ENCODE assay signal across 15 cellular contexts in the genomic region with DNA sequence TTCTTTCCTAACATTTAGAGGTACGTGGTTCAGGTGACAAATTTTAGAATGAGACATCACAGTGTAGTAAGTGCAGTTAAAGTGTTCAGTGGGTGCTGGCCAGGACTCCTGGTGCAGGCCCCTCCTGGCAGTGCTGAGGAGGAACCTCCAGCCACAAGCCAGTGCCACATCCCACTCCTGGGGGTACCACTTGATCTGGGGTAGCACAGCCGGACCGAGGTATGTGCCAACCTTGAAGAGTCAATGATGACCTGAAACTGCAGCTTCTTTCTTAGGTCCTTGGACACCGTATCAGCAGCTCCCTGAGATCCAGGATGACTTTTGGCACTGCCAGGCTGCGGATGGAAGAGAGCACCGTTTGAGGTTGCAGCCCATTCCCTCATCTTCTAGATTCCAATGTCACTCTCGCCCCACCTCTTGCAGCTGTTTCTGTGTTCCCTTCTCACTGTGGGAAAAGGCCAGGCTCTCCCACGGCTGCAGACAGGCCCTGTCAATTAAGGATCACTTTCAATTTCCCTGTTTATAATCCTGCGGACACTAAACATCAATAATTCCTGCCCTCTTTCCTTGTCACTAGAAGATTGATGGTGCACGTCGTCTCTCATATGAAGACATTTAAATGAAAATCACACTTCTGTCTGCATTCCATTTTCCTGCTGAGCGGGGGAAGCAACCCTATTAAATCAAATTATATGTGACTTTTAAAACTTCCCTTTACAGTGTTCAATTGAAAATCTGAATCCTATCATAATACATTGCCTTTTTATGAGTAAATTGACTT.
DNase-seq lines count a peak whose midpoint lies in the region; ATAC-seq and TF ChIP-seq lines count a peak whose summit lies in the region.
"Had no signal": no experiment of that assay in that cellular context is flagged by ENCODE, and none has a peak within 500 bp of the region (broad histone marks: within the 10 kb centered on the region; RNA-seq: fewer than 3 reads in every experiment).

No MANE protein-coding gene starts in this region.

- H3K36me3 ChIP-seq in colonic mucosa (no peaks in the 10 kb centered on the region), neuronal stem cell (replicated peaks in 1 of 2; ENCODE audit: control insufficient read depth in 2 of 2, insufficient read depth in 2 of 2, low read length in 2 of 2) (no peaks in the 10 kb centered on the region)
- H3K36me3 ChIP-seq: HAP-1 had no signal

- WGBS in neuronal stem cell (ENCODE audit: extremely low coverage in 2 of 2, insufficient read length in 2 of 2, insufficient replicate concordance in 1 of 2), 2 donors, result no CpG with 5 or more reads among the region's 12 CpGs

- H3K4me1 ChIP-seq in colonic mucosa (no peaks in the 10 kb centered on the region), neuronal stem cell (ENCODE audit: control insufficient read depth in 2 of 2, insufficient read depth in 1 of 2, low read depth in 1 of 2, low read length in 2 of 2) (peaks cover 9 to 23% of the 10 kb centered on the region in 2 donors)
- H3K4me1 ChIP-seq: HAP-1 had no signal

- H3K4me2 ChIP-seq in neuronal stem cell (ENCODE audit: insufficient read depth, low read length, poor library complexity, severe bottlenecking), result no peak overlapping the region

- H3K23ac ChIP-seq in neuronal stem cell (ENCODE audit: low read depth, low read length, poor library complexity), result no peak overlapping the region

- H3K36me3 Mint-ChIP-seq in stimulated activated effector memory CD8-positive, alpha-beta T cell treated with anti-CD3 and anti-CD28 coated beads, Interleukin-12 subunit alpha, Interleukin-12 subunit beta, amount 100 ng/mL, for 72 hours, result no peaks in the 10 kb centered on the region
- no peaks in the 10 kb centered on the region for H3K36me3 Mint-ChIP-seq in activated CD4-positive, alpha-beta T cell treated with anti-CD3 and anti-CD28 coated beads for 36 hours (ENCODE audit: low read depth)
- H3K36me3 Mint-ChIP-seq: CD14-positive monocyte; CD8-positive, alpha-beta T cell had no signal

- H3K79me1 ChIP-seq in neuronal stem cell (ENCODE audit: low read depth, low read length), result no peaks in the 10 kb centered on the region

- no peak overlapping the region for H4K8ac ChIP-seq in neuronal stem cell (ENCODE audit: low read depth, low read length)

- no peak overlapping the region for H3K4ac ChIP-seq in neuronal stem cell (ENCODE audit: low read length)

- H3K18ac ChIP-seq in neuronal stem cell (ENCODE audit: low read length), result peak overlapping the region; percentile 61

- no peak overlapping the region for H2AK5ac ChIP-seq in neuronal stem cell (ENCODE audit: low read depth, low read length)

- H3K27me3 ChIP-seq in colonic mucosa (no peaks in the 10 kb centered on the region), neuronal stem cell (ENCODE audit: control insufficient read depth in 3 of 3, insufficient read depth in 3 of 3, low read depth in 1 of 3, low read length in 3 of 3) (peaks cover 0 to 4% (median 0%) of the 10 kb centered on the region in 3 experiments)

- peaks cover 3% of the 10 kb centered on the region for H3K9me3 Mint-ChIP-seq in stimulated activated effector memory CD8-positive, alpha-beta T cell treated with anti-CD3 and anti-CD28 coated beads, Interleukin-12 subunit alpha, Interleukin-12 subunit beta, amount 100 ng/mL, for 72 hours
- no peaks in the 10 kb centered on the region for H3K9me3 Mint-ChIP-seq in activated CD4-positive, alpha-beta T cell treated with anti-CD3 and anti-CD28 coated beads for 36 hours (ENCODE audit: low read depth)

- no peak overlapping the region for H2BK5ac ChIP-seq in neuronal stem cell (ENCODE audit: low read length)

- H2BK12ac ChIP-seq in neuronal stem cell (ENCODE audit: low read length), result no peak overlapping the region

- H3K27ac ChIP-seq in colonic mucosa (no peak overlapping the region), neuronal stem cell (replicated peaks; ENCODE audit: low read length) (no peak overlapping the region)

- no peak overlapping the region for H4K91ac ChIP-seq in neuronal stem cell (ENCODE audit: low read depth, low read length, poor library complexity)

- TF ChIP-seq CTCF in colonic mucosa (IDR thresholded peaks at IDR 0.05), result no peak

- H3K4me3 ChIP-seq in colonic mucosa, result no peak overlapping the region
- no peak overlapping the region for H3K4me3 ChIP-seq in neuronal stem cell (ENCODE audit: low read length in 2 of 2)
- H3K4me3 ChIP-seq: HAP-1 had no signal

- H2AFZ ChIP-seq in neuronal stem cell (ENCODE audit: low read length), result peak overlapping the region; percentile 6

- no peak overlapping the region for H2BK15ac ChIP-seq in neuronal stem cell (ENCODE audit: low read length)

- H2BK120ac ChIP-seq in neuronal stem cell (ENCODE audit: low read depth, low read length), result no peak overlapping the region

- H3K27me3 Mint-ChIP-seq in activated CD4-positive, alpha-beta T cell treated with anti-CD3 and anti-CD28 coated beads for 36 hours, result peaks cover 4% of the 10 kb centered on the region

- peak; percentile 14 for ATAC-seq in stimulated activated effector memory CD8-positive, alpha-beta T cell treated with anti-CD3 and anti-CD28 coated beads, Interleukin-12 subunit alpha, Interleukin-12 subunit beta, amount 100 ng/mL, for 72 hours
- ATAC-seq in activated CD4-positive, alpha-beta T cell treated with anti-CD3 and anti-CD28 coated beads for 36 hours, result no peak
- ATAC-seq: CD8-positive, alpha-beta T cell; HepG2 had no signal

- CTCF ChIA-PET in activated CD4-positive, alpha-beta T cell treated with anti-CD3 and anti-CD28 coated beads for 36 hours (lab: Charles Lee), result no interaction called here

- H3K4me1 Mint-ChIP-seq in stimulated activated effector memory CD8-positive, alpha-beta T cell treated with anti-CD3 and anti-CD28 coated beads, Interleukin-12 subunit alpha, Interleukin-12 subunit beta, amount 100 ng/mL, for 72 hours, result no peaks in the 10 kb centered on the region
- H3K4me1 Mint-ChIP-seq in activated CD4-positive, alpha-beta T cell treated with anti-CD3 and anti-CD28 coated beads for 36 hours, result no peaks in the 10 kb centered on the region
- H3K4me1 Mint-ChIP-seq: CD14-positive monocyte had no signal

- no peaks in the 10 kb centered on the region for H3K9me3 ChIP-seq in colonic mucosa
- peaks cover 9 to 17% of the 10 kb centered on the region in 2 donors for H3K9me3 ChIP-seq in neuronal stem cell (replicated peaks in 1 of 2; ENCODE audit: control insufficient read depth in 2 of 2, insufficient read depth in 1 of 2, low read depth in 1 of 2, low read length in 2 of 2)
- H3K9me3 ChIP-seq: HAP-1 had no signal

- no peak overlapping the region for H3K27ac Mint-ChIP-seq in stimulated activated effector memory CD8-positive, alpha-beta T cell treated with anti-CD3 and anti-CD28 coated beads, Interleukin-12 subunit alpha, Interleukin-12 subunit beta, amount 100 ng/mL, for 72 hours
- H3K27ac Mint-ChIP-seq in activated CD4-positive, alpha-beta T cell treated with anti-CD3 and anti-CD28 coated beads for 36 hours, result no peak overlapping the region
- H3K27ac Mint-ChIP-seq: CD14-positive monocyte; CD8-positive, alpha-beta T cell had no signal

- intact Hi-C loops in colonic mucosa (cut with DNase I), result no loop called here
- intact Hi-C loops in activated CD4-positive, alpha-beta T cell treated with anti-CD3 and anti-CD28 coated beads for 36 hours (cut with DNase I, micrococcal nuclease), result no loop called here

- H3K9ac ChIP-seq in colonic mucosa (ENCODE audit: low read depth in 2 of 2, low read length in 2 of 2) (no peak overlapping the region), neuronal stem cell (ENCODE audit: low read depth, low read length, poor library complexity) (no peak overlapping the region)

- H3K4me3 Mint-ChIP-seq in stimulated activated effector memory CD8-positive, alpha-beta T cell treated with anti-CD3 and anti-CD28 coated beads, Interleukin-12 subunit alpha, Interleukin-12 subunit beta, amount 100 ng/mL, for 72 hours, result no peak overlapping the region
- no peak overlapping the region for H3K4me3 Mint-ChIP-seq in activated CD4-positive, alpha-beta T cell treated with anti-CD3 and anti-CD28 coated beads for 36 hours
- H3K4me3 Mint-ChIP-seq: CD14-positive monocyte; CD8-positive, alpha-beta T cell had no signal

- no peak overlapping the region for H3K14ac ChIP-seq in neuronal stem cell (ENCODE audit: low read length)

- DNase-seq in colonic mucosa (peak; percentile 5), islet precursor cell (peak; percentile 34), neuronal stem cell (ENCODE audit: low spot score) (no peak), A172 (ENCODE audit: low spot score) (no peak), glomerular visceral epithelial cell (ENCODE audit: extremely low spot score) (no peak)
- DNase-seq in stimulated activated effector memory CD8-positive, alpha-beta T cell treated with anti-CD3 and anti-CD28 coated beads, Interleukin-12 subunit alpha, Interleukin-12 subunit beta, amount 100 ng/mL, for 72 hours (ENCODE audit: low spot score in 2 of 2), result no peak
- no peak for DNase-seq in activated CD4-positive, alpha-beta T cell treated with anti-CD3 and anti-CD28 coated beads for 36 hours
- DNase-seq: DMS153, DND-41, GDM1, GOT3 had no signal

- POLR2A ChIA-PET in activated CD4-positive, alpha-beta T cell treated with anti-CD3 and anti-CD28 coated beads for 36 hours (lab: Charles Lee), result no interaction called here

Comparison
In these comparisons a context has a peak if more than half of its experiments do, and no peak if none do; other contexts are left out.
1. DNase-seq: peak in colonic mucosa (single experiment) and islet precursor cell (single experiment); none in neuronal stem cell (single experiment), stimulated activated effector memory CD8-positive, alpha-beta T cell treated with anti-CD3 and anti-CD28 coated beads, Interleukin-12 subunit alpha, Interleukin-12 subunit beta, amount 100 ng/mL, for 72 hours (0 of 2), A172 (single experiment), glomerular visceral epithelial cell (single experiment) and activated CD4-positive, alpha-beta T cell treated with anti-CD3 and anti-CD28 coated beads for 36 hours (single experiment).